23 cellular contexts compared by ENCODE assay signal in the genomic region with DNA sequence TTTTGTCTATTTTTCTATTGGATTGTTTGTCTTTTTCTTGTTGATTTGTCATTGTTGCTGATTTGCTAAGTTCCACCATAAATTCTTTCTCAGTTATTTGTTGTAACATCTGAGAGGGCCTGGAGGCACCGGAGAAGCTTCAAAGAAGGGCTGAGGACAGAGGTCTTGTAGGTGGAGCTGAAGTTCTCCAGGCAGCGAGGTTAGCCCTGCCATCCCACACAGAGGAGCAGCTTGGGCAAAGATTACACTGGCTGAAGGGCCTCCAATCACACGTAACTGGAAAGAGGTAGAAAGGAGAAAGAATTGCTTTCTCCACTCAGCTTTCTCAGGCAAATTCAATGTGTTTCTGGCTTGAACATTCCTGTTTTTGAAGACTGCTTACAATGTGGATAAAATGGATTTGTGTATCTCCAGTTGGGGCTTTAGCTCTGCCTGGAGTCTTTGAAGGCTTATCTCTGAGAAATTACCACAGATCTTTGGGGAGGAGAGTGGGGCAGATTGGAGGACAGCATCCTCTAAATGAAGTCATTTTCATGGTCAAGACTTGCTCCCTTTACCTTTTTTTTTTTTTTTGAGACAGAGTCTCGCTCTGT. TPM values are rescaled to one million over a fixed set of nuclear protein-coding genes. Genes with fewer than 3 reads are reported as not detected.
DNase-seq lines count a peak whose midpoint lies in the region; ATAC-seq, FAIRE-seq and TF ChIP-seq lines count a peak whose summit lies in the region.
"Had no signal": no experiment of that assay in that cellular context is flagged by ENCODE, and none has a peak within 500 bp of the region (broad histone marks: within the 10 kb centered on the region; RNA-seq: fewer than 3 reads in every experiment).

No MANE protein-coding gene starts in this region.

- H3K36me3 Mint-ChIP-seq in CD4-positive, alpha-beta T cell (ENCODE audit: low read depth) = no peaks in the 10 kb centered on the region
- H3K36me3 Mint-ChIP-seq: CD8-positive, alpha-beta memory T cell had no signal

- no peaks in the 10 kb centered on the region for H3K27me3 Mint-ChIP-seq in CD4-positive, alpha-beta T cell
- H3K27me3 Mint-ChIP-seq: B cell; CD8-positive, alpha-beta memory T cell had no signal

- no peaks in the 10 kb centered on the region for H3K4me1 Mint-ChIP-seq in CD4-positive, alpha-beta T cell (ENCODE audit: low read depth)
- H3K4me1 Mint-ChIP-seq: B cell; CD8-positive, alpha-beta memory T cell had no signal

- WGBS in H1 (ENCODE audit: extremely low coverage in 1 of 2, insufficient coverage in 1 of 2, insufficient read length in 1 of 2, insufficient replicate concordance in 2 of 2, low coverage in 1 of 2, low lambda C conversion rate in 2 of 2, missing lambda C conversion rate in 1 of 2), 2 experiments = 90% methylated on average over 4 of the region's 4 CpGs; no CpG with 5 or more reads in 1 of the 2 experiments
- WGBS in mesenchymal stem cell = 81% methylated on average over 3 of the region's 4 CpGs
- 21% methylated on average over 4 of the region's 4 CpGs for WGBS in smooth muscle cell (ENCODE audit: low lambda C conversion rate)

- H3K18ac ChIP-seq in H1 (ENCODE audit: extremely low read depth, low read length) (no peak overlapping the region), mesenchymal stem cell (ENCODE audit: low read depth in 1 of 2, low read length in 2 of 2) (no peak overlapping the region)

- TF ChIP-seq EP300 in H1 (IDR thresholded peaks at IDR 0.05; ENCODE audit: borderline replicate concordance in 1 of 2, low read depth in 2 of 2, low read length in 2 of 2) = no peak

- H4K20me1 ChIP-seq in OCI-LY7 (ENCODE audit: insufficient read depth, low read length) = no peaks in the 10 kb centered on the region
- no peaks in the 10 kb centered on the region for H4K20me1 ChIP-seq in H1 (replicated peaks in 1 of 2; ENCODE audit: control insufficient read depth in 1 of 2, insufficient read depth in 2 of 2, low read length in 2 of 2)
- H4K20me1 ChIP-seq in smooth muscle cell (ENCODE audit: low read depth) = no peaks in the 10 kb centered on the region

- H3K9me3 Mint-ChIP-seq in CD4-positive, alpha-beta T cell = no peaks in the 10 kb centered on the region
- H3K9me3 Mint-ChIP-seq: CD8-positive, alpha-beta memory T cell had no signal

- no peak for FAIRE-seq in H1 (lab: Jason Lieb, UNC)
- FAIRE-seq: GM18507, H54 had no signal

- H3K4me1 ChIP-seq in OCI-LY7 (ENCODE audit: insufficient read depth, low read length, poor library complexity, severe bottlenecking) = no peaks in the 10 kb centered on the region
- no peaks in the 10 kb centered on the region for H3K4me1 ChIP-seq in H1 (replicated peaks in 1 of 4; ENCODE audit: control insufficient read depth in 3 of 4, insufficient read depth in 4 of 4, low read length in 3 of 4)
- no peaks in the 10 kb centered on the region for H3K4me1 ChIP-seq in mesenchymal stem cell (ENCODE audit: control insufficient read depth, insufficient read depth, low read depth, low read length)
- no peaks in the 10 kb centered on the region for H3K4me1 ChIP-seq in smooth muscle cell (ENCODE audit: low read depth)
- H3K4me1 ChIP-seq: SJSA1 had no signal

- H3K4ac ChIP-seq in H1 (replicated peaks; ENCODE audit: insufficient read length, low read depth, low read length) (no peak overlapping the region), mesenchymal stem cell (ENCODE audit: low read depth in 1 of 2, low read length in 2 of 2) (no peak overlapping the region)

- TF ChIP-seq RAD21 in H1 (IDR thresholded peaks at IDR 0.05 in 1 of 2, conservative IDR thresholded peaks at IDR 0.05 in 1 of 2; ENCODE audit: low read depth in 2 of 2, low read length in 2 of 2) = no peak

- no peak overlapping the region for H3K27ac ChIP-seq in OCI-LY7 (ENCODE audit: low read depth, low read length, poor library complexity, severe bottlenecking)
- H3K27ac ChIP-seq in H1 (ENCODE audit: low read depth, low read length) = no peak overlapping the region
- H3K27ac ChIP-seq in mesenchymal stem cell (ENCODE audit: low read length, poor library complexity, severe bottlenecking) = no peak overlapping the region
- peak overlapping the region; percentile 71 for H3K27ac ChIP-seq in smooth muscle cell (ENCODE audit: low read depth)
- H3K27ac ChIP-seq in CD4-positive, alpha-beta T cell (ENCODE audit: low read depth, low read length) = no peak overlapping the region
- H3K27ac ChIP-seq: C4-2B, SJSA1 had no signal

- no peak overlapping the region for H3K14ac ChIP-seq in H1 (ENCODE audit: insufficient read length)
- no peak overlapping the region for H3K14ac ChIP-seq in mesenchymal stem cell (ENCODE audit: low read length in 2 of 2)

- H2BK120ac ChIP-seq in H1 (replicated peaks; ENCODE audit: low read depth, low read length) (no peak overlapping the region), mesenchymal stem cell (ENCODE audit: low read depth, low read length) (no peak overlapping the region)

- no peak overlapping the region for H3K27ac Mint-ChIP-seq in CD4-positive, alpha-beta T cell
- H3K27ac Mint-ChIP-seq: B cell had no signal

- H2BK12ac ChIP-seq in H1 (ENCODE audit: low read depth, low read length) = no peak overlapping the region
- no peak overlapping the region for H2BK12ac ChIP-seq in mesenchymal stem cell (ENCODE audit: low read length in 2 of 2)

- BruUV-seq in OCI-LY7 (replicated peaks; lab: Mats Ljungman, UMichigan) = no TSS peak

- CTCF ChIA-PET in OCI-LY7 (lab: Charles Lee; ENCODE audit: unreplicated experiment) (no interaction called here), H1 (lab: Charles Lee; ENCODE audit: partially characterized antibody) (interaction anchor here (1.2 kb wide), 1 partner anchor 11 kb away, joined by 3 read pairs; no protein-coding TSS in a partner anchor)
- CTCF ChIA-PET in CD4-positive, alpha-beta T cell (lab: Charles Lee) = no interaction called here

- peaks cover 12% of the 10 kb centered on the region for H3F3A ChIP-seq in smooth muscle cell (ENCODE audit: low read depth)

- no peak for DNase-seq in OCI-LY7 (ENCODE audit: low spot score)
- no peak for DNase-seq in H1 (ENCODE audit: low read depth in 1 of 2, low spot score in 2 of 2)
- no peak for DNase-seq in mesenchymal stem cell
- DNase-seq in smooth muscle cell (lab: John Stamatoyannopoulos, UW; ENCODE audit: unreplicated experiment) = no peak
- DNase-seq in activated CD4-positive, CD25-positive, alpha-beta regulatory T cell treated with anti-CD3 and anti-CD28 coated beads, Interleukin-2, amount 50 U/mL, for 72 hours = no peak
- no peak for DNase-seq in CD4-positive, alpha-beta T cell
- DNase-seq: Calu3; CD8-positive, alpha-beta memory T cell; DMS153; Kasumi-1; NCI-H1092 treated with DMSO at 0.1 percent for 48 hours; NCI-H1436; NCI-H1930; NCI-H2107; NCI-H774; Right ventricle myocardium superior; RPMI8226 had no signal

- H3K9me3 ChIP-seq in OCI-LY7 (ENCODE audit: low read length) (no peaks in the 10 kb centered on the region), H1 (ENCODE audit: insufficient read depth in 2 of 2, low read depth in 1 of 2, low read length in 1 of 2) (no peaks in the 10 kb centered on the region), mesenchymal stem cell (ENCODE audit: control insufficient read depth, low read length) (no peaks in the 10 kb centered on the region), smooth muscle cell (replicated peaks; ENCODE audit: low read depth) (no peaks in the 10 kb centered on the region)
- H3K9me3 ChIP-seq in CD4-positive, alpha-beta T cell (ENCODE audit: control insufficient read depth, low read length) = no peaks in the 10 kb centered on the region
- H3K9me3 ChIP-seq: SJSA1 had no signal

- POLR2A ChIA-PET in OCI-LY7 (lab: Charles Lee) (interaction anchor here (0.7 to 1.2 kb wide), 2 partner anchors 16 to 55 kb away, joined by 3 to 4 read pairs; no protein-coding TSS in a partner anchor), H1 (lab: Charles Lee; ENCODE audit: partially characterized antibody) (interaction anchor here (1.1 kb wide), 1 partner anchor 34 kb away, joined by 3 read pairs; no protein-coding TSS in a partner anchor)
- POLR2A ChIA-PET in CD4-positive, alpha-beta T cell (lab: Charles Lee) = no interaction called here

- ATAC-seq in CD4-positive, alpha-beta T cell (ENCODE audit: poor library complexity) = no peak
- no peak for ATAC-seq in HG03095 (IDR thresholded peaks at IDR 0.05; ENCODE audit: unreplicated experiment)

- no peak overlapping the region for H2AK5ac ChIP-seq in H1 (ENCODE audit: low read depth, low read length)
- H2AK5ac ChIP-seq in mesenchymal stem cell (ENCODE audit: low read length, severe bottlenecking) = no peak overlapping the region

- no peak for TF ChIP-seq CTCF in OCI-LY7 (conservative IDR thresholded peaks at IDR 0.05; ENCODE audit: low read length)
- no peak for TF ChIP-seq CTCF in H1 (IDR thresholded peaks at IDR 0.05; ENCODE audit: control extremely low read depth in 1 of 3, insufficient read depth in 1 of 3, low read depth in 1 of 3, low read length in 3 of 3)
- TF ChIP-seq CTCF in smooth muscle cell (IDR thresholded peaks at IDR 0.05; ENCODE audit: borderline replicate concordance, insufficient read depth, poor library complexity, severe bottlenecking) = no peak
- TF ChIP-seq CTCF in CD4-positive, alpha-beta T cell (IDR thresholded peaks at IDR 0.05) = no peak

- no peak overlapping the region for H3K4me3 Mint-ChIP-seq in CD4-positive, alpha-beta T cell
- H3K4me3 Mint-ChIP-seq: B cell; CD8-positive, alpha-beta memory T cell had no signal

- no peak for TF ChIP-seq POLR2A in H1 (IDR thresholded peaks at IDR 0.05; ENCODE audit: control extremely low read depth in 1 of 2, low read depth in 2 of 2, low read length in 2 of 2)

- no peaks in the 10 kb centered on the region for H3K23me2 ChIP-seq in H1 (ENCODE audit: low read depth, low read length)

- H3K56ac ChIP-seq in H1 (replicated peaks; ENCODE audit: insufficient read length, low read depth, low read length) = no peak overlapping the region

- intact Hi-C loops in OCI-LY7 (cut with micrococcal nuclease; ENCODE audit: unreplicated experiment) = no loop called here
- intact Hi-C loops in CD4-positive, alpha-beta T cell (cut with DNase I, micrococcal nuclease) = no loop called here

- H3K9ac ChIP-seq in H1 (replicated peaks in 1 of 4; ENCODE audit: extremely low read depth in 1 of 4, low read depth in 3 of 4, low read length in 3 of 4) (no peak overlapping the region), mesenchymal stem cell (ENCODE audit: low read length) (peak overlapping the region; percentile 82), smooth muscle cell (ENCODE audit: low read depth) (no peak overlapping the region)

- no peak overlapping the region for H4K91ac ChIP-seq in H1 (replicated peaks; ENCODE audit: insufficient read length, low read length)
- no peak overlapping the region for H4K91ac ChIP-seq in mesenchymal stem cell (ENCODE audit: low read length)

- H3K79me2 ChIP-seq in OCI-LY7 (ENCODE audit: insufficient read depth, low read depth, low read length) = no peaks in the 10 kb centered on the region
- no peaks in the 10 kb centered on the region for H3K79me2 ChIP-seq in H1 (ENCODE audit: control insufficient read depth in 1 of 2, insufficient read depth in 2 of 2, low read length in 2 of 2)
- no peaks in the 10 kb centered on the region for H3K79me2 ChIP-seq in smooth muscle cell (ENCODE audit: low read depth)

- H3K79me1 ChIP-seq in H1 (ENCODE audit: low read depth, low read length) (no peaks in the 10 kb centered on the region), mesenchymal stem cell (replicated peaks; ENCODE audit: low read length, poor library complexity, severe bottlenecking) (no peaks in the 10 kb centered on the region)

- H2BK20ac ChIP-seq in H1 (ENCODE audit: low read length) = no peak overlapping the region

- H3K36me3 ChIP-seq in OCI-LY7 (ENCODE audit: insufficient read depth, low read length) (no peaks in the 10 kb centered on the region), H1 (ENCODE audit: control insufficient read depth in 2 of 4, insufficient read depth in 4 of 4, low read length in 3 of 4) (no peaks in the 10 kb centered on the region), mesenchymal stem cell (ENCODE audit: control insufficient read depth in 1 of 2, insufficient read depth in 2 of 2, low read depth in 1 of 2, low read length in 2 of 2) (no peaks in the 10 kb centered on the region), smooth muscle cell (ENCODE audit: low read depth) (no peaks in the 10 kb centered on the region)
- H3K36me3 ChIP-seq: SJSA1 had no signal

- H2BK15ac ChIP-seq in H1 (ENCODE audit: low read length) = no peak overlapping the region
- no peak overlapping the region for H2BK15ac ChIP-seq in mesenchymal stem cell (ENCODE audit: low read depth, poor library complexity, severe bottlenecking)

- H3K27me3 ChIP-seq in H1 (replicated peaks in 1 of 4; ENCODE audit: control insufficient read depth in 3 of 4, extremely low read depth in 1 of 4, insufficient read depth in 3 of 4, low read length in 3 of 4) (no peaks in the 10 kb centered on the region), mesenchymal stem cell (ENCODE audit: control insufficient read depth in 1 of 2, insufficient read depth in 1 of 2, low read length in 2 of 2) (no peaks in the 10 kb centered on the region), smooth muscle cell (ENCODE audit: low read depth) (no peaks in the 10 kb centered on the region)
- no peaks in the 10 kb centered on the region for H3K27me3 ChIP-seq in CD4-positive, alpha-beta T cell (ENCODE audit: control insufficient read depth, insufficient read depth, low read length)
- H3K27me3 ChIP-seq: SJSA1 had no signal

- H3K9me2 ChIP-seq in OCI-LY7 (ENCODE audit: insufficient read depth, low read length) = no peaks in the 10 kb centered on the region

- H4K5ac ChIP-seq in H1 (ENCODE audit: insufficient read length, low read depth, low read length) = no peak overlapping the region

- H3K4me3 ChIP-seq in OCI-LY7 (ENCODE audit: low read depth, low read length, poor library complexity, severe bottlenecking) = no peak overlapping the region
- no peak overlapping the region for H3K4me3 ChIP-seq in H1 (ENCODE audit: extremely low read depth in 1 of 4, insufficient read depth in 2 of 4, low read depth in 3 of 4, low read length in 4 of 4)
- H3K4me3 ChIP-seq in mesenchymal stem cell (ENCODE audit: insufficient read depth in 1 of 2, low read depth in 1 of 2, low read length in 2 of 2) = no peak overlapping the region
- H3K4me3 ChIP-seq in smooth muscle cell = no peak overlapping the region
- H3K4me3 ChIP-seq: SJSA1 had no signal

- H4K8ac ChIP-seq in H1 (ENCODE audit: extremely low read depth, insufficient read depth, low read length) (no peak overlapping the region), mesenchymal stem cell (ENCODE audit: low read length) (no peak overlapping the region)

- H3K4me2 ChIP-seq in OCI-LY7 (ENCODE audit: low read length) (no peak overlapping the region), H1 (ENCODE audit: insufficient read depth in 1 of 2, low read depth in 2 of 2, low read length in 2 of 2) (no peak overlapping the region), mesenchymal stem cell (ENCODE audit: low read length, poor library complexity, severe bottlenecking) (no peak overlapping the region), smooth muscle cell (peak overlapping the region; percentile 22)

- H2BK5ac ChIP-seq in H1 (ENCODE audit: low read depth, low read length) (no peak overlapping the region), mesenchymal stem cell (ENCODE audit: low read depth, low read length, poor library complexity, severe bottlenecking) (no peak overlapping the region)

- H2AFZ ChIP-seq in OCI-LY7 (ENCODE audit: low read length) (peak overlapping the region; percentile 18; the same call in 1 of the 2 replicates), H1 (ENCODE audit: low read length) (peak overlapping the region; percentile 79; the same call in 1 of the 2 replicates), mesenchymal stem cell (ENCODE audit: low read depth, low read length) (no peak overlapping the region), smooth muscle cell (ENCODE audit: low read depth) (no peak overlapping the region)

- H3K23ac ChIP-seq in H1 (ENCODE audit: insufficient read length) (no peak overlapping the region), mesenchymal stem cell (ENCODE audit: low read length in 2 of 2) (no peak overlapping the region)

RNA-seq across cellular contexts. Expression of a gene that starts 21.1 kb away (rescaled TPM):
- total RNA-seq in OCI-LY7 (2014; rRNA removed; shearing (Covaris generic)) = 0.46 and 1.4 TPM in 2 replicates
- total RNA-seq in OCI-LY7 (2022) = 0.15 and 0.39 TPM in 2 replicates
- 7.4 and 7.5 TPM in 2 replicates for total RNA-seq in H1 (2021; fragmentation: NEBNext Ultra II Directional; extraction: Animal tissue kit (Norgen Biotek cat#: 25700))
- polyA plus RNA-seq in H1 (2011; rRNA removed) = 6.0 and 8.1 TPM in 2 replicates
- polyA plus RNA-seq in H1 (2011; cell fraction: cytosol; rRNA removed) = 8.1 TPM
- 16.5 TPM for polyA plus RNA-seq in H1 (2011; cell fraction: nucleus; rRNA removed)
- 5.2 to 7.4 TPM (median 6.3 TPM) in 4 replicates for polyA plus RNA-seq in H1 (2012, experiment 1 of 2)
- 4.9 TPM for polyA plus RNA-seq in H1 (2012, experiment 2 of 2)
- polyA plus RNA-seq in H1 (2013, experiment 1 of 2) = 5.3 TPM
- 3.7 TPM for polyA plus RNA-seq in H1 (2013, experiment 2 of 2)
- polyA minus RNA-seq in H1 (2011; rRNA and poly(A)+ RNA removed) = 1.8 and 2.9 TPM in 2 replicates
- polyA minus RNA-seq in H1 (2011; cell fraction: cytosol; rRNA and poly(A)+ RNA removed) = 6.0 TPM
- polyA minus RNA-seq in H1 (2011; cell fraction: nucleus; rRNA and poly(A)+ RNA removed) = 13.4 TPM
- polyA plus RNA-seq in mesenchymal stem cell (2013, experiment 1 of 2) = 3.7 TPM
- polyA plus RNA-seq in mesenchymal stem cell (2013, experiment 2 of 2) = 3.5 TPM
- total RNA-seq in smooth muscle cell = 6.5 and 14.7 TPM in 2 replicates
- 22.9 and 27.3 TPM in 2 replicates for polyA plus RNA-seq in smooth muscle cell
- total RNA-seq in CD4-positive, alpha-beta T cell = 1 to 10 TPM; 3.2 to 3.3 TPM

Comparison
In these comparisons a context has a peak if more than half of its experiments do, and no peak if none do; other contexts are left out.
1. H2AFZ ChIP-seq: peak in OCI-LY7 (single experiment) and H1 (single experiment); none in mesenchymal stem cell (single experiment) and smooth muscle cell (single experiment).